ENCODE assay signal across 8 cellular contexts in the genomic region with DNA sequence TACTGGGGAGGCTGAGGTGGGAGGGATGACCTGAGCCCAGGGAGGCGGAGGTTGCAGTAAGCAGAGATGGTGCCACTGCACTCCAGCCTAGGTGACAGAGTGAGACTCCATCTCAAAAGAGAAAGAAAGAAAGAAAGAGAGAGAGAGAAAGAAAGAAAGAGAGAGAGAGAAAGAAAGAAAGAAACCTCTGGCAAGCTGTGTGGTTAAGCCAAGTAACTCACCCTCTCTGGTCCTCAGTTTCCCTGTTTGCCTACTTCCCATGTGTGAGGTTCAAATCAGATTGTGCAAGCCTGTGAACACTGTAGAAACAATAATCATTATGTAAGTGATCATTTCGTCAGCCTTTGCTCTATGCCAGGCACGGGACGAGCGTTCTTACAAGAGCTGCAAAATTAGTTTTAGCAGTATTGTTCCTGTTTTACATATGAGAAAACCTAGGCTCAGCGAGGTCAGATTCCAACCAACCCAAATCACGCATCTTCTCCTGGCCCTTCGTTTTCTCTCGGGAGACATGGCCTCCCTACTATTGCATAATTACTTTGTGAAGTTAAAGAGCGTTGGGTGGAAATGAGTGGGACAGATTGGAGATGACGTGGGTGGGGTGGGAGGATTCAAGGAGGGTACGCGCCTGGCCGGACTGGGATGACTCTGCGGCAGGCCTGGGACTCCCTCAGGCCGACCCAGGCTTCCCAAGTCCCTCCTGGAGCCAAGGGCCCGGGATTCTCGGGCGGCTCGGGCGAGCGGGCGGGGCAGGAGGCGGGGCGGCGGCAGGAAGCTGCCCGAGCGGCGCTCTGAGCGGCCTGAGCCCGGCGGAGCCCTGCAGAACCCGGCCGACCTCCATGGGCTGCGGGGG. TPM values are rescaled to one million over a fixed set of nuclear protein-coding genes. Genes with fewer than 3 reads are reported as not detected.
DNase-seq lines count a peak whose midpoint lies in the region; ATAC-seq and TF ChIP-seq lines count a peak whose summit lies in the region.

A gene with protein sequence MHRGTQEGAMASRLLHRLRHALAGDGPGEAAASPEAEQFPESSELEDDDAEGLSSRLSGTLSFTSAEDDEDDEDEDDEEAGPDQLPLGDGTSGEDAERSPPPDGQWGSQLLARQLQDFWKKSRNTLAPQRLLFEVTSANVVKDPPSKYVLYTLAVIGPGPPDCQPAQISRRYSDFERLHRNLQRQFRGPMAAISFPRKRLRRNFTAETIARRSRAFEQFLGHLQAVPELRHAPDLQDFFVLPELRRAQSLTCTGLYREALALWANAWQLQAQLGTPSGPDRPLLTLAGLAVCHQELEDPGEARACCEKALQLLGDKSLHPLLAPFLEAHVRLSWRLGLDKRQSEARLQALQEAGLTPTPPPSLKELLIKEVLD (plus strand): TSS at position 770 of the 853 bp plus-strand sequence. CDS start 121 bp downstream, outside the sequence.

- H3K9me3 ChIP-seq in subcutaneous abdominal adipose tissue (ENCODE audit: control insufficient read depth in 5 of 5, low read length in 5 of 5) = no peaks in the 10 kb centered on the region

- DNase-seq in AG10803 (ENCODE audit: low read depth) = peak; percentile 97
- DNase-seq in NCI-H2227 (lab: John Stamatoyannopoulos, UW; ENCODE audit: unreplicated experiment) = peak; percentile 76
- DNase-seq in activated T-cell treated with anti-CD3 and anti-CD28 coated beads, Interleukin-2, amount 50 U/mL, for 4 hours = no peak
- peak; percentile 59 to 75 for DNase-seq in mesothelial cell of epicardium (ENCODE audit: low spot score in 2 of 2, unreplicated experiment in 2 of 2)
- DNase-seq in NCI-H1694 treated with DMSO at 0.1 percent for 48 hours (lab: John Stamatoyannopoulos, UW) = no peak

- ATAC-seq in GM19438 (IDR thresholded peaks at IDR 0.05; ENCODE audit: low read depth, unreplicated experiment) (peak; percentile 62), esophagus mucosa (peak; percentile 73)
- peak; percentile 70 to 81 for ATAC-seq in activated T-cell treated with anti-CD3 and anti-CD28 coated beads, Interleukin-2, amount 50 U/mL, for 4 hours

- no peaks in the 10 kb centered on the region for H3K9me3 Mint-ChIP-seq in activated T-cell treated with anti-CD3 and anti-CD28 coated beads, Interleukin-2, amount 50 U/mL, for 4 hours
- no peaks in the 10 kb centered on the region for H3K9me3 Mint-ChIP-seq in mesothelial cell of epicardium

- peaks cover 6% of the 10 kb centered on the region for H3K4me1 Mint-ChIP-seq in activated T-cell treated with anti-CD3 and anti-CD28 coated beads, Interleukin-2, amount 50 U/mL, for 4 hours (ENCODE audit: low read depth)
- peaks cover 25% of the 10 kb centered on the region for H3K4me1 Mint-ChIP-seq in mesothelial cell of epicardium

- H3K9ac ChIP-seq in subcutaneous abdominal adipose tissue (ENCODE audit: low read length in 5 of 5) = peak within 1 kb of the TSS; percentile 72 to 90 (median 89)

- peak within 1 kb of the TSS; percentile 94 for H3K27ac ChIP-seq in subcutaneous abdominal adipose tissue (ENCODE audit: low read depth, low read length)

- peaks cover 6 to 58% (median 51%) of the 10 kb centered on the region in 5 donors for H3K4me1 ChIP-seq in subcutaneous abdominal adipose tissue (ENCODE audit: control insufficient read depth in 5 of 5, insufficient read depth in 5 of 5, low read length in 5 of 5)

- H3K4me3 ChIP-seq in AG10803 (ENCODE audit: low read length) (peak within 1 kb of the TSS; percentile 89), subcutaneous abdominal adipose tissue (ENCODE audit: low read depth in 1 of 5, low read length in 5 of 5) (peak within 1 kb of the TSS; percentile 71 to 85 (median 83))

- no peaks in the 10 kb centered on the region for H3K27me3 Mint-ChIP-seq in activated T-cell treated with anti-CD3 and anti-CD28 coated beads, Interleukin-2, amount 50 U/mL, for 4 hours (ENCODE audit: low read depth)
- H3K27me3 Mint-ChIP-seq in mesothelial cell of epicardium (ENCODE audit: low read depth) = no peaks in the 10 kb centered on the region

- peak within 1 kb of the TSS; percentile 80 for H3K27ac Mint-ChIP-seq in mesothelial cell of epicardium

- TF ChIP-seq CTCF in AG10803 (conservative IDR thresholded peaks at IDR 0.05; ENCODE audit: low read length) = no peak
- TF ChIP-seq CTCF in mesothelial cell of epicardium (IDR thresholded peaks at IDR 0.05; ENCODE audit: unreplicated experiment) = no peak

- H3K36me3 ChIP-seq in subcutaneous abdominal adipose tissue (ENCODE audit: control insufficient read depth in 5 of 5, insufficient read depth in 5 of 5, low read length in 5 of 5) = peaks cover 0 to 10% (median 0%) of the 10 kb centered on the region in 5 donors

- no peaks in the 10 kb centered on the region for H3K36me3 Mint-ChIP-seq in activated T-cell treated with anti-CD3 and anti-CD28 coated beads, Interleukin-2, amount 50 U/mL, for 4 hours (ENCODE audit: insufficient read depth)
- H3K36me3 Mint-ChIP-seq in mesothelial cell of epicardium = no peaks in the 10 kb centered on the region

- H3K27me3 ChIP-seq in subcutaneous abdominal adipose tissue (ENCODE audit: control insufficient read depth in 5 of 5, insufficient read depth in 4 of 5, low read length in 5 of 5) = no peaks in the 10 kb centered on the region

- H3K4me3 Mint-ChIP-seq in activated T-cell treated with anti-CD3 and anti-CD28 coated beads, Interleukin-2, amount 50 U/mL, for 4 hours = peak within 1 kb of the TSS; percentile 80
- H3K4me3 Mint-ChIP-seq in mesothelial cell of epicardium = peak within 1 kb of the TSS; percentile 75

RNA-seq across cellular contexts. Expression of the gene that starts here (rescaled TPM):
- under 1 TPM; 0.83 to 0.98 (median 0.87) TPM for total RNA-seq in activated T-cell treated with anti-CD3 and anti-CD28 coated beads, Interleukin-2, amount 50 U/mL, for 4 hours
- 7.1 TPM for total RNA-seq in esophagus mucosa
- total RNA-seq in mesothelial cell of epicardium = 15.8 to 21.0 TPM (median 17.3 TPM) in 3 replicates

Comparison
In these comparisons a context has a peak if more than half of its experiments do, and no peak if none do; other contexts are left out.
1. Peak in ATAC-seq in activated T-cell treated with anti-CD3 and anti-CD28 coated beads, Interleukin-2, amount 50 U/mL, for 4 hours; RNA of the gene not detected or under 1 TPM.
2. DNase-seq: peak in AG10803 (single experiment), NCI-H2227 (single experiment) and mesothelial cell of epicardium (2 of 2); none in activated T-cell treated with anti-CD3 and anti-CD28 coated beads, Interleukin-2, amount 50 U/mL, for 4 hours (single experiment) and NCI-H1694 treated with DMSO at 0.1 percent for 48 hours (single experiment).
3. Peak in every context shown above with its lines, with median percentiles within 50 percentile points of each other: ATAC-seq.